In genomic region chrX:56793533-56794320, GRCh38 we compare ENCODE assay signal across 12 cellular contexts.
A peak's percentile ranks its signal among the peaks of the same experiment; 100 is the strongest.
DNase-seq lines count a peak whose midpoint lies in the region; ATAC-seq and TF ChIP-seq lines count a peak whose summit lies in the region.
"Had no signal": no experiment of that assay in that cellular context is flagged by ENCODE, and none has a peak within 500 bp of the region (broad histone marks: within the 10 kb centered on the region; RNA-seq: fewer than 3 reads in every experiment).

No MANE protein-coding gene starts in this region.

- no peaks in the 10 kb centered on the region for H3K9me3 ChIP-seq in ascending aorta
- no peaks in the 10 kb centered on the region for H3K9me3 ChIP-seq in vagina

- peak; percentile 71 for DNase-seq in cardiac septum (ENCODE audit: low spot score)
- no peak for DNase-seq in left cardiac atrium
- DNase-seq in ascending aorta (ENCODE audit: low spot score in 2 of 2), result peak in 1 of 2 donors; percentile 61
- no peak for DNase-seq in memory B cell (ENCODE audit: low spot score in 2 of 2)
- DNase-seq in vagina (ENCODE audit: extremely low spot score in 2 of 2), result peak; percentile 69 to 87
- DNase-seq in putamen (ENCODE audit: low spot score), result no peak
- DNase-seq in stimulated activated CD4-positive, alpha-beta T cell treated with anti-CD3 and anti-CD28 coated beads, Interleukin-2, amount 100 ng/mL, for 48 hours, result no peak
- DNase-seq in SHP77 (lab: John Stamatoyannopoulos, UW), result no peak
- DNase-seq: NCI-H1436; NCI-H524 treated with DMSO at 0.1 percent for 48 hours; stimulated activated CD8-positive, alpha-beta memory T cell treated with anti-CD3 and anti-CD28 coated beads, Interleukin-4, amount 100 ng/mL, for 48 hours had no signal

- TF ChIP-seq POLR2A in vagina (IDR thresholded peaks at IDR 0.05), result no peak

- H3K4me1 ChIP-seq in ascending aorta, result peaks cover 0 to 7% of the 10 kb centered on the region in 2 donors
- H3K4me1 ChIP-seq in vagina, result peaks cover 7% of the 10 kb centered on the region

- H3K27me3 Mint-ChIP-seq in memory B cell, result no peaks in the 10 kb centered on the region

- H3K4me3 Mint-ChIP-seq in memory B cell, result no peak overlapping the region

- H3K27me3 ChIP-seq in ascending aorta (no peaks in the 10 kb centered on the region), vagina (no peaks in the 10 kb centered on the region)

- peak overlapping the region; percentile 35 for H3K27ac Mint-ChIP-seq in memory B cell

- no peaks in the 10 kb centered on the region for H3K9me3 Mint-ChIP-seq in memory B cell

- ATAC-seq in left cardiac atrium (no peak), memory B cell (ENCODE audit: low read depth) (no peak)
- ATAC-seq: Right ventricle myocardium inferior had no signal

- H3K4me1 Mint-ChIP-seq in memory B cell, result peaks cover 36% of the 10 kb centered on the region

- H3K36me3 ChIP-seq in ascending aorta, result no peaks in the 10 kb centered on the region
- no peaks in the 10 kb centered on the region for H3K36me3 ChIP-seq in vagina

- intact Hi-C loops in cardiac septum (cut with DNase I) (no loop called here), left cardiac atrium (cut with DNase I) (no loop called here), ascending aorta (cut with DNase I) (no loop called here), vagina (cut with DNase I) (no loop called here)

- peaks cover 13% of the 10 kb centered on the region for H3K36me3 Mint-ChIP-seq in memory B cell

- peak overlapping the region in 1 of 2 donors; percentile 23 for H3K27ac ChIP-seq in ascending aorta
- H3K27ac ChIP-seq in vagina, result no peak overlapping the region

- peak overlapping the region in 1 of 2 donors; percentile 9 for H3K4me3 ChIP-seq in ascending aorta
- H3K4me3 ChIP-seq in vagina, result no peak overlapping the region

- TF ChIP-seq CTCF in ascending aorta (IDR thresholded peaks at IDR 0.05) (peak in 2 of 3 experiments; percentile 22 to 46), vagina (IDR thresholded peaks at IDR 0.05) (no peak)

Comparison
In these comparisons a context has a peak if more than half of its experiments do, and no peak if none do; other contexts are left out.
1. DNase-seq: peak in cardiac septum (single experiment) and vagina (2 of 2); none in left cardiac atrium (single experiment), memory B cell (0 of 2), putamen (single experiment), stimulated activated CD4-positive, alpha-beta T cell treated with anti-CD3 and anti-CD28 coated beads, Interleukin-2, amount 100 ng/mL, for 48 hours (0 of 2) and SHP77 (0 of 2).
2. CTCF ChIP-seq: peak in ascending aorta (2 of 3); none in vagina (0 of 3).